In the genomic region with DNA sequence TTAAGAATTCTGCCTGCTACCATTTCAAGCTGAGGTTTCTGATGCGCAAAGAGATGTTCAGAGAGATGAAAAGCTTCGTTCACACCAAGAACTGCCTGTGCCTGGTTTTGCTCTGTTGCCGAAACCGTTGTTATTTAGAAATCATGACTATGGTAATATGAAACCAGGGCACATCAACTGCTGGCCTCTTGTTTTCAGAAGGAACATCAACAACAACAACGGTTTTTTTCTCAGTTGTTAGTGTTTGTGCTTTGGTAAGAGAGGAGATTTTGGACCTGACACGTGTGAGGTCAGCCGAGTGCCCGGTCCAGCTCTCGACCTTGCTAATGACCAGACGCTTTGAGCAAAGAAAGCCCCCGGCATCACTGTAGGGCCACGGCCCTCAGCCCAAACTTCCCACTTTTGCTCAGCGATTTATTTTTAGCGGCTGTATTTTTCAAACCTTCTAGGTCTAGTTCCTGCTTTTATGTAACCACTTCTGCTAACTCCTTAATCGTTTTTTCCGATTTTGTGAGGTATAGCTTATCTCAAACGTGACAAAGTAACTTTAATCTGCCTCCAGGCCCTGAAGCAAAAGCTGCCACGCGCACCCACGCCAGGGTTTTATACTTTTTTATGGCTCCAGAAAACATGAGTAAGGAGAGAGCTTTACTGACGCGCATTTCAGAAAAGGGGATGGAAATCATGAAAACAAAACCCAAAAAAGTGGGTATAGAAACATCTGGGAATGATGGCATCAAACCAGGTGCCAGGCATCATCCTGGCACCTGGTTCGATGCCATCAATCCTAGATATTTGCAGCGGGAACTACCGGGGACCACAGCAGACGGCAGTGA, we compare ENCODE assay signal across 8 cellular contexts. TPM values are rescaled to one million over a fixed set of nuclear protein-coding genes. Genes with fewer than 3 reads are reported as not detected.
DNase-seq lines count a peak whose midpoint lies in the region; ATAC-seq and TF ChIP-seq lines count a peak whose summit lies in the region.

No MANE protein-coding gene starts in this region.

- H3K9me3 Mint-ChIP-seq in T-helper 2 cell treated with Interferon-gamma antibody and Interleukin-4, amounts not matched to agents 5 μg/mL and 100 μg/mL, for 36 hours = no peaks in the 10 kb centered on the region

- WGBS in lower leg skin, 2 donors = 67 to 72% methylated on average over 26 of the region's 26 CpGs

- TF ChIP-seq CTCF in GM10266 (IDR thresholded peaks at IDR 0.05; ENCODE audit: control insufficient read depth, insufficient read depth, low read depth, missing control alignments) (no peak), lower leg skin (IDR thresholded peaks at IDR 0.05) (no peak)

- H3K36me3 Mint-ChIP-seq in T-helper 2 cell treated with Interferon-gamma antibody and Interleukin-4, amounts not matched to agents 5 μg/mL and 100 μg/mL, for 36 hours (ENCODE audit: low read depth) = peaks cover 26% of the 10 kb centered on the region

- peaks cover 3% of the 10 kb centered on the region for H3K27me3 Mint-ChIP-seq in T-helper 2 cell treated with Interferon-gamma antibody and Interleukin-4, amounts not matched to agents 5 μg/mL and 100 μg/mL, for 36 hours (ENCODE audit: low read depth)

- DNase-seq in GM10266 (ENCODE audit: extremely low spot score) = peak; percentile 70
- DNase-seq in T-helper 2 cell treated with Interferon-gamma antibody and Interleukin-4, amounts not matched to agents 5 μg/mL and 100 μg/mL, for 36 hours (ENCODE audit: low spot score) = no peak
- peak; percentile 46 for DNase-seq in left kidney (ENCODE audit: low read depth, low spot score)
- no peak for DNase-seq in lower leg skin (ENCODE audit: low spot score in 2 of 2)
- no peak for DNase-seq in occipital lobe (lab: John Stamatoyannopoulos, UW)
- DNase-seq in AG08396 (ENCODE audit: low spot score) = no peak

- H3K4me1 Mint-ChIP-seq in T-helper 2 cell treated with Interferon-gamma antibody and Interleukin-4, amounts not matched to agents 5 μg/mL and 100 μg/mL, for 36 hours (ENCODE audit: low read depth) = peaks cover 57% of the 10 kb centered on the region

- peak overlapping the region; percentile 81 for H3K4me3 Mint-ChIP-seq in T-helper 2 cell treated with Interferon-gamma antibody and Interleukin-4, amounts not matched to agents 5 μg/mL and 100 μg/mL, for 36 hours

- no peak overlapping the region for H3K27ac Mint-ChIP-seq in T-helper 2 cell treated with Interferon-gamma antibody and Interleukin-4, amounts not matched to agents 5 μg/mL and 100 μg/mL, for 36 hours

- no peak overlapping the region for H3K4me3 ChIP-seq in lower leg skin (ENCODE audit: low read depth, poor library complexity, severe bottlenecking)

- TF ChIP-seq POLR2A in lower leg skin (IDR thresholded peaks at IDR 0.05) = no peak

- intact Hi-C loops in lower leg skin (cut with DNase I; ENCODE audit: low total_unique reads) = no loop called here

- ATAC-seq in HG02759 (IDR thresholded peaks at IDR 0.05; ENCODE audit: unreplicated experiment) (peak; percentile 46), HG03139 (IDR thresholded peaks at IDR 0.05; ENCODE audit: unreplicated experiment) (no peak)

RNA-seq across cellular contexts. Expression of gene KLF2, which starts 42.0 kb away (rescaled TPM):
- total RNA-seq in lower leg skin (10 to 100 TPM; 12.6 to 27.5 (median 19.9) TPM), occipital lobe (3.1 TPM)

Comparison
In these comparisons a context has a peak if more than half of its experiments do, and no peak if none do; other contexts are left out.
1. DNase-seq: peak in GM10266 (single experiment) and left kidney (single experiment); none in T-helper 2 cell treated with Interferon-gamma antibody and Interleukin-4, amounts not matched to agents 5 μg/mL and 100 μg/mL, for 36 hours (single experiment), lower leg skin (0 of 2), occipital lobe (single experiment) and AG08396 (single experiment).